Comparison of ENCODE assay signal across 20 cellular contexts in genomic region chr20:46305331-46305972, GRCh38. TPM values are rescaled to one million over a fixed set of nuclear protein-coding genes. Genes with fewer than 3 reads are reported as not detected.
DNase-seq lines count a peak whose midpoint lies in the region; ATAC-seq and TF ChIP-seq lines count a peak whose summit lies in the region.
"Had no signal": no experiment of that assay in that cellular context is flagged by ENCODE, and none has a peak within 500 bp of the region (broad histone marks: within the 10 kb centered on the region; RNA-seq: fewer than 3 reads in every experiment).

No MANE protein-coding gene starts in this region.

- H3K9me3 Mint-ChIP-seq in brain (peaks cover 0 to 3% (median 0%) of the 10 kb centered on the region in 5 experiments), nephron (no peaks in the 10 kb centered on the region)
- H3K9me3 Mint-ChIP-seq: IgD-negative memory B cell had no signal

- H3K4me3 Mint-ChIP-seq in brain (peak overlapping the region in 4 of 5 experiments; percentile 38 to 61 (median 40)), nephron (peak overlapping the region in 2 of 3 experiments; percentile 22 to 56)

- ATAC-seq in Right ventricle myocardium superior (ENCODE audit: poor library complexity) = peak; percentile 78
- ATAC-seq: A549 had no signal

- H3K36me3 Mint-ChIP-seq in brain (no peaks in the 10 kb centered on the region), nephron (ENCODE audit: low read depth) (no peaks in the 10 kb centered on the region)
- H3K36me3 Mint-ChIP-seq: IgD-negative memory B cell had no signal

- DNase-seq in Right ventricle myocardium superior = no peak
- DNase-seq in cardiac septum (ENCODE audit: low spot score) = no peak
- no peak for DNase-seq in activated CD4-positive, alpha-beta T cell treated with anti-CD3 and anti-CD28 coated beads for 48 hours
- no peak for DNase-seq in activated naive CD4-positive, alpha-beta T cell (lab: John Stamatoyannopoulos, UW)
- DNase-seq in NCI-H2107 (lab: John Stamatoyannopoulos, UW) = no peak
- DNase-seq: COR-L47, GDM1, MV-4-11, NCI-H146, NCI-H2081 treated with DMSO at 0.1 percent for 48 hours, NCI-H446, NCI-H82, SHP77 treated with DMSO at 0.1 percent for 48 hours had no signal

- H3K27me3 Mint-ChIP-seq in brain = peaks cover 84% of the 10 kb centered on the region
- peaks cover 91% of the 10 kb centered on the region for H3K27me3 Mint-ChIP-seq in nephron (ENCODE audit: low read depth)

- TF ChIP-seq CTCF in brain (conservative IDR thresholded peaks at IDR 0.05) (no peak), nephron (IDR thresholded peaks at IDR 0.05; ENCODE audit: unreplicated experiment in 3 of 3) (no peak)

- H3K4me1 Mint-ChIP-seq in brain = peaks cover 39% of the 10 kb centered on the region
- no peaks in the 10 kb centered on the region for H3K4me1 Mint-ChIP-seq in nephron

- H3K27ac Mint-ChIP-seq in brain (peak overlapping the region in 1 of 5 experiments; percentile 43), nephron (no peak overlapping the region)
- H3K27ac Mint-ChIP-seq: CD14-positive monocyte had no signal

- intact Hi-C loops in Right ventricle myocardium superior (cut with DNase I) (no loop called here), cardiac septum (cut with DNase I) (no loop called here)

RNA-seq across cellular contexts. Expression of gene CDH22, which starts 2.8 kb away (rescaled TPM):
- total RNA-seq in Right ventricle myocardium superior (5.5 TPM), cardiac septum (0.83 TPM)
- polyA plus RNA-seq in brain (ENCODE audit: insufficient read depth, low read depth, low replicate concordance) = 5.6 TPM
- total RNA-seq: HT1080, Peyer's patch had no signal
- polyA plus RNA-seq: A549, CD14-positive monocyte, IgD-negative memory B cell had no signal
